In genomic region chr1:40627987-40628902, GRCh38 we compare ENCODE assay signal across 10 cellular contexts. TPM values are rescaled to one million over a fixed set of nuclear protein-coding genes. Genes with fewer than 3 reads are reported as not detected.
A peak's percentile ranks its signal among the peaks of the same experiment; 100 is the strongest.
DNase-seq lines count a peak whose midpoint lies in the region; ATAC-seq and TF ChIP-seq lines count a peak whose summit lies in the region.
"Had no signal": no experiment of that assay in that cellular context is flagged by ENCODE, and none has a peak within 500 bp of the region (broad histone marks: within the 10 kb centered on the region; RNA-seq: fewer than 3 reads in every experiment).

No MANE protein-coding gene starts in this region.

- TF ChIP-seq POLR2A in tibial nerve (IDR thresholded peaks at IDR 0.05) (no peak), uterus (IDR thresholded peaks at IDR 0.05) (no peak)

- H3K27me3 Mint-ChIP-seq in effector memory CD8-positive, alpha-beta T cell: no peaks in the 10 kb centered on the region

- DNase-seq in GM12865 (ENCODE audit: low read depth) (peak; percentile 76), GM19238 (ENCODE audit: insufficient read length, low spot score) (peak; percentile 41), OCI-M1 (lab: John Stamatoyannopoulos, UW) (no peak), tibial nerve (ENCODE audit: low spot score in 2 of 2) (no peak), HUDEP-2 (lab: John Stamatoyannopoulos, UW; ENCODE audit: unreplicated experiment in 76 of 76) (no peak), uterus (no peak)
- peak in 1 of 3 experiments; percentile 19 for DNase-seq in effector memory CD8-positive, alpha-beta T cell
- DNase-seq: lower lobe of right lung had no signal

- H3K9me3 ChIP-seq in tibial nerve (no peaks in the 10 kb centered on the region), uterus (no peaks in the 10 kb centered on the region)
- H3K9me3 ChIP-seq: lower lobe of right lung had no signal

- peak overlapping the region in 1 of 2 donors; percentile 53 for H3K4me3 Mint-ChIP-seq in effector memory CD8-positive, alpha-beta T cell

- TF ChIP-seq EP300 in tibial nerve (IDR thresholded peaks at IDR 0.05): no peak

- H3K36me3 ChIP-seq in tibial nerve: peaks cover 0 to 5% (median 0%) of the 10 kb centered on the region in 3 donors
- H3K36me3 ChIP-seq in uterus: no peaks in the 10 kb centered on the region
- H3K36me3 ChIP-seq: lower lobe of right lung had no signal

- intact Hi-C loops in uterus (cut with DNase I; ENCODE audit: low total_unique reads): no loop called here

- no peaks in the 10 kb centered on the region for H3K9me3 Mint-ChIP-seq in effector memory CD8-positive, alpha-beta T cell

- H3K4me1 Mint-ChIP-seq in effector memory CD8-positive, alpha-beta T cell (ENCODE audit: low read depth in 2 of 2): peaks cover 23 to 24% of the 10 kb centered on the region in 2 donors

- 74 to 83% methylated on average over 9 of the region's 9 CpGs for WGBS in tibial nerve, 2 donors

- H3K27ac ChIP-seq in tibial nerve: no peak overlapping the region
- H3K27ac ChIP-seq in uterus: no peak overlapping the region
- H3K27ac ChIP-seq: HL-60, lower lobe of right lung had no signal

- peak; percentile 67 for ATAC-seq in HG03280 (IDR thresholded peaks at IDR 0.05; ENCODE audit: unreplicated experiment)
- peak; percentile 77 for ATAC-seq in effector memory CD8-positive, alpha-beta T cell (replicated peaks)
- ATAC-seq: lower lobe of right lung had no signal

- H3K27ac Mint-ChIP-seq in effector memory CD8-positive, alpha-beta T cell: peak overlapping the region; percentile 92 to 98

- peaks cover 19% of the 10 kb centered on the region for H3K36me3 Mint-ChIP-seq in effector memory CD8-positive, alpha-beta T cell (ENCODE audit: insufficient read depth)

- H3K4me1 ChIP-seq in tibial nerve: no peaks in the 10 kb centered on the region
- H3K4me1 ChIP-seq in uterus: no peaks in the 10 kb centered on the region

- TF ChIP-seq CTCF in GM12865 (IDR thresholded peaks at IDR 0.05; ENCODE audit: insufficient read depth, low read depth, low read length, missing control alignments) (no peak), tibial nerve (IDR thresholded peaks at IDR 0.05) (no peak), uterus (IDR thresholded peaks at IDR 0.05) (no peak)

- H3K27me3 ChIP-seq in tibial nerve (no peaks in the 10 kb centered on the region), uterus (no peaks in the 10 kb centered on the region)

- no peak overlapping the region for H3K4me3 ChIP-seq in GM12865 (ENCODE audit: low read depth, low read length)
- no peak overlapping the region for H3K4me3 ChIP-seq in tibial nerve
- no peak overlapping the region for H3K4me3 ChIP-seq in uterus
- H3K4me3 ChIP-seq: lower lobe of right lung had no signal

RNA-seq across cellular contexts. Expression of gene RIMS3, which starts 37.2 kb away (rescaled TPM):
- total RNA-seq in tibial nerve (1 to 10 TPM; 2.1 to 6.9 (median 4.0) TPM), uterus (10 to 100 TPM in 1 of 4 donors, 1 to 10 TPM in 3; 1.8 to 14.0 (median 5.4) TPM)

Comparison
In these comparisons a context has a peak if more than half of its experiments do, and no peak if none do; other contexts are left out.
1. DNase-seq: peak in GM12865 (single experiment) and GM19238 (single experiment); none in OCI-M1 (single experiment), tibial nerve (0 of 2), HUDEP-2 (0 of 76) and uterus (0 of 2).